In genomic region chr3:107366766-107367165, GRCh38 we compare ENCODE assay signal across 18 cellular contexts. TPM values are rescaled to one million over a fixed set of nuclear protein-coding genes. Genes with fewer than 3 reads are reported as not detected.
DNase-seq lines count a peak whose midpoint lies in the region; ATAC-seq and TF ChIP-seq lines count a peak whose summit lies in the region.
"Had no signal": no experiment of that assay in that cellular context is flagged by ENCODE, and none has a peak within 500 bp of the region (broad histone marks: within the 10 kb centered on the region; RNA-seq: fewer than 3 reads in every experiment).

No MANE protein-coding gene starts in this region.

- no peaks in the 10 kb centered on the region for H3K9me3 ChIP-seq in Loucy (ENCODE audit: insufficient read depth, low read depth, low read length)
- no peaks in the 10 kb centered on the region for H3K9me3 ChIP-seq in smooth muscle cell (replicated peaks; ENCODE audit: low read depth)
- H3K9me3 ChIP-seq in BE2C = no peaks in the 10 kb centered on the region
- H3K9me3 ChIP-seq: left ventricle myocardium inferior, thoracic aorta had no signal

- peaks cover 8% of the 10 kb centered on the region for H3K4me1 Mint-ChIP-seq in activated CD8-positive, alpha-beta memory T cell treated with anti-CD3 and anti-CD28 coated beads, Interleukin-2, amount 10 ng/mL, durations not matched to agents 7 days and 5 days
- H3K4me1 Mint-ChIP-seq: activated B cell treated with CpG ODN at 0.5 μM for 24 hours had no signal

- H3F3A ChIP-seq in Loucy (ENCODE audit: low read depth) (no peaks in the 10 kb centered on the region), smooth muscle cell (ENCODE audit: low read depth) (no peaks in the 10 kb centered on the region)

- no peaks in the 10 kb centered on the region for H3K9me3 Mint-ChIP-seq in activated CD8-positive, alpha-beta memory T cell treated with anti-CD3 and anti-CD28 coated beads, Interleukin-2, amount 10 ng/mL, durations not matched to agents 7 days and 5 days (ENCODE audit: low read depth)
- H3K9me3 Mint-ChIP-seq: activated B cell treated with CpG ODN at 0.5 μM for 24 hours; activated naive CD4-positive, alpha-beta T cell treated with anti-CD3 and anti-CD28 coated beads, Interleukin-2, amount 50 U/mL, for 24 hours; natural killer cell treated with Interleukin-12 subunit alpha and Interleukin-12 subunit beta and Interleukin-15 and Interleukin-18, amount 100 ng/mL, for 72 hours had no signal

- peak overlapping the region; percentile 38; the same call in 1 of the 2 replicates for H2AFZ ChIP-seq in Loucy (ENCODE audit: low read length)
- no peak overlapping the region for H2AFZ ChIP-seq in smooth muscle cell (ENCODE audit: low read depth)

- peaks cover 13% of the 10 kb centered on the region for H3K4me1 ChIP-seq in Loucy (ENCODE audit: insufficient read depth, low read length, poor library complexity, severe bottlenecking)
- no peaks in the 10 kb centered on the region for H3K4me1 ChIP-seq in smooth muscle cell (ENCODE audit: low read depth)
- H3K4me1 ChIP-seq in BE2C = no peaks in the 10 kb centered on the region
- H3K4me1 ChIP-seq: left ventricle myocardium inferior had no signal

- H3K27ac Mint-ChIP-seq in activated CD8-positive, alpha-beta memory T cell treated with anti-CD3 and anti-CD28 coated beads, Interleukin-2, amount 10 ng/mL, durations not matched to agents 7 days and 5 days = no peak overlapping the region
- H3K27ac Mint-ChIP-seq: activated B cell treated with CpG ODN at 0.5 μM for 24 hours; activated naive CD4-positive, alpha-beta T cell treated with anti-CD3 and anti-CD28 coated beads, Interleukin-2, amount 50 U/mL, for 24 hours had no signal

- no peaks in the 10 kb centered on the region for H4K20me1 ChIP-seq in Loucy (ENCODE audit: insufficient read depth, low read length, poor library complexity, severe bottlenecking)
- no peaks in the 10 kb centered on the region for H4K20me1 ChIP-seq in smooth muscle cell (ENCODE audit: low read depth)

- TF ChIP-seq CTCF in Loucy (conservative IDR thresholded peaks at IDR 0.05; ENCODE audit: low read length) = no peak
- TF ChIP-seq CTCF in brain microvascular endothelial cell (IDR thresholded peaks at IDR 0.05; ENCODE audit: low read depth, low read length, missing control alignments) = no peak
- TF ChIP-seq CTCF in smooth muscle cell (IDR thresholded peaks at IDR 0.05; ENCODE audit: borderline replicate concordance, insufficient read depth, poor library complexity, severe bottlenecking) = no peak
- TF ChIP-seq CTCF in BE2C (IDR thresholded peaks at IDR 0.05; ENCODE audit: low read depth, low read length) = no peak

- no peak for ATAC-seq in GM18511 (IDR thresholded peaks at IDR 0.05; ENCODE audit: unreplicated experiment)
- ATAC-seq in activated CD8-positive, alpha-beta memory T cell treated with anti-CD3 and anti-CD28 coated beads, Interleukin-2, amount 10 ng/mL, durations not matched to agents 7 days and 5 days = no peak
- ATAC-seq: natural killer cell treated with Interleukin-12 subunit alpha and Interleukin-12 subunit beta and Interleukin-15 and Interleukin-18, amount 100 ng/mL, for 72 hours had no signal

- in situ Hi-C loops in brain microvascular endothelial cell (cut with HindIII; ENCODE audit: low pct_ligation_motif_present, low sequenced_read_pairs) = no loop called here

- H3K36me3 ChIP-seq in Loucy (ENCODE audit: insufficient read depth, low read length) (no peaks in the 10 kb centered on the region), brain microvascular endothelial cell (replicated peaks) (no peaks in the 10 kb centered on the region), smooth muscle cell (ENCODE audit: low read depth) (no peaks in the 10 kb centered on the region), BE2C (no peaks in the 10 kb centered on the region)
- H3K36me3 ChIP-seq: left ventricle myocardium inferior, thoracic aorta had no signal

- WGBS in smooth muscle cell (ENCODE audit: low lambda C conversion rate) = 96% methylated on average over 3 of the region's 3 CpGs

- CTCF ChIA-PET in activated CD8-positive, alpha-beta memory T cell treated with anti-CD3 and anti-CD28 coated beads, Interleukin-2, amount 10 ng/mL, durations not matched to agents 7 days and 5 days (lab: Charles Lee) = no interaction called here

- H3K27ac ChIP-seq in brain microvascular endothelial cell = peak overlapping the region; percentile 36
- no peak overlapping the region for H3K27ac ChIP-seq in smooth muscle cell (ENCODE audit: low read depth)
- H3K27ac ChIP-seq: left ventricle myocardium inferior, thoracic aorta had no signal

- no peak overlapping the region for H3K9ac ChIP-seq in Loucy (ENCODE audit: low read depth, low read length, poor library complexity, severe bottlenecking)
- H3K9ac ChIP-seq in smooth muscle cell (ENCODE audit: low read depth) = no peak overlapping the region

- H3K27me3 ChIP-seq in Loucy (ENCODE audit: insufficient read depth, low read length, poor library complexity, severe bottlenecking) (no peaks in the 10 kb centered on the region), brain microvascular endothelial cell (replicated peaks) (no peaks in the 10 kb centered on the region), smooth muscle cell (ENCODE audit: low read depth) (no peaks in the 10 kb centered on the region), BE2C (peaks cover 5% of the 10 kb centered on the region; the same call in 1 of the 2 replicates)

- H3K4me2 ChIP-seq in Loucy (ENCODE audit: low read depth, low read length, poor library complexity, severe bottlenecking) = peak overlapping the region; percentile 27
- no peak overlapping the region for H3K4me2 ChIP-seq in smooth muscle cell

- DNase-seq in ELF-1 (ENCODE audit: low read depth, low spot score) (peak; percentile 9), brain microvascular endothelial cell (peak; percentile 18), kidney tubule cell (ENCODE audit: low spot score) (peak; percentile 37), smooth muscle cell (lab: John Stamatoyannopoulos, UW; ENCODE audit: unreplicated experiment) (no peak), BE2C (no peak)
- no peak for DNase-seq in activated CD8-positive, alpha-beta memory T cell treated with anti-CD3 and anti-CD28 coated beads, Interleukin-2, amount 10 ng/mL, durations not matched to agents 7 days and 5 days
- DNase-seq: activated B cell treated with CpG ODN at 0.5 μM for 24 hours; DMS153; left ventricle myocardium inferior; NCI-H1105 treated with DMSO at 0.1 percent for 48 hours; stimulated activated CD4-positive, alpha-beta T cell treated with anti-CD3 and anti-CD28 coated beads, Interleukin-2, amount 100 ng/mL, for 48 hours had no signal

- no peak overlapping the region for H3K4me3 ChIP-seq in Loucy (ENCODE audit: low read length, poor library complexity, severe bottlenecking)
- H3K4me3 ChIP-seq in brain microvascular endothelial cell (ENCODE audit: low read depth, low read length) = no peak overlapping the region
- no peak overlapping the region for H3K4me3 ChIP-seq in smooth muscle cell
- no peak overlapping the region for H3K4me3 ChIP-seq in BE2C (ENCODE audit: low read depth, low read length)
- H3K4me3 ChIP-seq: left ventricle myocardium inferior, thoracic aorta had no signal

- H3K27me3 Mint-ChIP-seq in activated CD8-positive, alpha-beta memory T cell treated with anti-CD3 and anti-CD28 coated beads, Interleukin-2, amount 10 ng/mL, durations not matched to agents 7 days and 5 days = peaks cover 19% of the 10 kb centered on the region

- H3K36me3 Mint-ChIP-seq in activated CD8-positive, alpha-beta memory T cell treated with anti-CD3 and anti-CD28 coated beads, Interleukin-2, amount 10 ng/mL, durations not matched to agents 7 days and 5 days = peaks cover 2% of the 10 kb centered on the region
- H3K36me3 Mint-ChIP-seq: activated naive CD4-positive, alpha-beta T cell treated with anti-CD3 and anti-CD28 coated beads, Interleukin-2, amount 50 U/mL, for 24 hours; natural killer cell treated with Interleukin-12 subunit alpha and Interleukin-12 subunit beta and Interleukin-15 and Interleukin-18, amount 100 ng/mL, for 72 hours had no signal

- H3K79me2 ChIP-seq in Loucy (ENCODE audit: insufficient read depth, low read length) (no peaks in the 10 kb centered on the region), smooth muscle cell (ENCODE audit: low read depth) (no peaks in the 10 kb centered on the region)

- no peak overlapping the region for H3K4me3 Mint-ChIP-seq in activated CD8-positive, alpha-beta memory T cell treated with anti-CD3 and anti-CD28 coated beads, Interleukin-2, amount 10 ng/mL, durations not matched to agents 7 days and 5 days
- H3K4me3 Mint-ChIP-seq: activated B cell treated with CpG ODN at 0.5 μM for 24 hours; activated naive CD4-positive, alpha-beta T cell treated with anti-CD3 and anti-CD28 coated beads, Interleukin-2, amount 50 U/mL, for 24 hours had no signal

- H3K9me2 ChIP-seq in Loucy (replicated peaks; ENCODE audit: low read depth, low read length) = no peaks in the 10 kb centered on the region

RNA-seq across cellular contexts. Expression of gene CCDC54, which starts 10.5 kb away (rescaled TPM):
- total RNA-seq in smooth muscle cell = not detected in 2 replicates
- polyA plus RNA-seq in smooth muscle cell = 0.49 TPM in 1 of 2 replicates, not detected in the other
- total RNA-seq in activated CD8-positive, alpha-beta memory T cell treated with anti-CD3 and anti-CD28 coated beads, Interleukin-2, amount 10 ng/mL, durations not matched to agents 7 days and 5 days = not detected
- polyA plus RNA-seq in BE2C (2012; ENCODE audit: insufficient read depth, insufficient read length, low read depth) = not detected
- total RNA-seq: activated B cell treated with CpG ODN at 0.5 μM for 24 hours; cardiac septum; left ventricle myocardium inferior; natural killer cell treated with Interleukin-12 subunit alpha and Interleukin-12 subunit beta and Interleukin-15 and Interleukin-18, amount 100 ng/mL, for 72 hours; thoracic aorta had no signal
- polyA plus RNA-seq: BJ had no signal

Comparison
In these comparisons a context has a peak if more than half of its experiments do, and no peak if none do; other contexts are left out.
1. DNase-seq: peak in ELF-1 (single experiment), brain microvascular endothelial cell (single experiment) and kidney tubule cell (single experiment); none in smooth muscle cell (single experiment), activated CD8-positive, alpha-beta memory T cell treated with anti-CD3 and anti-CD28 coated beads, Interleukin-2, amount 10 ng/mL, durations not matched to agents 7 days and 5 days (single experiment) and BE2C (single experiment).